Comparison of ENCODE assay signal across 1 cellular context in the genomic region with DNA sequence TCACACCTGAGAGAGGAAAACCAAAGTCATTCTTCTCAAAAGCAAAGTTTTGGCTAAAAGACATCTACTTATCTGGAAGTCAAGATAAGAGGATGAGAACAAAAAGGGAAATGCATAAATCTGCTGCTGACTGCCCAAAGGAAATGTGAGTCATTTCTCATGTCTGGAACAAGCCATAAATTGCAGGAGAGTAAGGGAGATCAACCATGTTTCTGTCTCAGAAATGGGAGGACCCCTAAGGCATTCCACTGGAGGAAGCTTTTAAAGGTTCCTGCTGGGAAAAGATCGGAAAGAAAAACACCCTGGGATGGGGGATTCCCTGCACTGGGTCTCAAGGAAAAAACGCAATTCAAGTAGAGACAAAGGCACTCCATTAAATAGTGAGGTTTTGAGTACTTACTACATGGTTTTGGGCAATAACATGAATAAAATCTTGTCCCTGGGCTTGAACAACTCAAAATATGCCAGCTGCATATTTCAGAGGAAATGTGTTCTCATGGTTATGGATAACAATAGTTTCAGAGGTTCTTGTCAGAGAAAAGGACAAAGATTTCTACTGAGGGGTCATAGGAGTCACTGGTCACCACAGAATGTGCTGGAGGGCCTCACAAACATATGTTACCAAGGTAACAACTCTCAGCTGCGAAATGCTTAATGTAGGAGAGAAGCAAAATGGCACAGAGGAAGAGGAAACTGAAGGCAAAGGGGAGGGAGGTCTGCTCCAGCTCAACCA.
TF ChIP-seq lines count a peak whose summit lies in the region.

No MANE protein-coding gene starts in this region.

TF ChIP-seq in SK-N-SH treated with all-trans-retinoic acid at 6 μM for 48 hours, 23 proteins besides CTCF, POLR2A, EP300 and RAD21 (continued from another document):
- TF ChIP-seq, protein P1, sequence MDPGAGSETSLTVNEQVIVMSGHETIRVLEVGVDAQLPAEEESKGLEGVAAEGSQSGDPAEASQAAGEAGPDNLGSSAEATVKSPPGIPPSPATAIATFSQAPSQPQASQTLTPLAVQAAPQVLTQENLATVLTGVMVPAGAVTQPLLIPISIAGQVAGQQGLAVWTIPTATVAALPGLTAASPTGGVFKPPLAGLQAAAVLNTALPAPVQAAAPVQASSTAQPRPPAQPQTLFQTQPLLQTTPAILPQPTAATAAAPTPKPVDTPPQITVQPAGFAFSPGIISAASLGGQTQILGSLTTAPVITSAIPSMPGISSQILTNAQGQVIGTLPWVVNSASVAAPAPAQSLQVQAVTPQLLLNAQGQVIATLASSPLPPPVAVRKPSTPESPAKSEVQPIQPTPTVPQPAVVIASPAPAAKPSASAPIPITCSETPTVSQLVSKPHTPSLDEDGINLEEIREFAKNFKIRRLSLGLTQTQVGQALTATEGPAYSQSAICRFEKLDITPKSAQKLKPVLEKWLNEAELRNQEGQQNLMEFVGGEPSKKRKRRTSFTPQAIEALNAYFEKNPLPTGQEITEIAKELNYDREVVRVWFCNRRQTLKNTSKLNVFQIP (CRISPR knock-in tag; IDR thresholded peaks at IDR 0.05; ENCODE audit: borderline replicate concordance, low read depth), result no peak
- TF ChIP-seq CSDC2 (CRISPR knock-in tag; IDR thresholded peaks at IDR 0.05) (no peak), SNAI2 (CRISPR knock-in tag; IDR thresholded peaks at IDR 0.05) (no peak), ESRRG (CRISPR knock-in tag; IDR thresholded peaks at IDR 0.05) (no peak), ZNF70 (CRISPR knock-in tag; IDR thresholded peaks at IDR 0.05) (no peak), ISL1 (CRISPR knock-in tag; IDR thresholded peaks at IDR 0.05) (no peak), ZFP3 (CRISPR knock-in tag; IDR thresholded peaks at IDR 0.05) (no peak)
- TF ChIP-seq, protein P2, sequence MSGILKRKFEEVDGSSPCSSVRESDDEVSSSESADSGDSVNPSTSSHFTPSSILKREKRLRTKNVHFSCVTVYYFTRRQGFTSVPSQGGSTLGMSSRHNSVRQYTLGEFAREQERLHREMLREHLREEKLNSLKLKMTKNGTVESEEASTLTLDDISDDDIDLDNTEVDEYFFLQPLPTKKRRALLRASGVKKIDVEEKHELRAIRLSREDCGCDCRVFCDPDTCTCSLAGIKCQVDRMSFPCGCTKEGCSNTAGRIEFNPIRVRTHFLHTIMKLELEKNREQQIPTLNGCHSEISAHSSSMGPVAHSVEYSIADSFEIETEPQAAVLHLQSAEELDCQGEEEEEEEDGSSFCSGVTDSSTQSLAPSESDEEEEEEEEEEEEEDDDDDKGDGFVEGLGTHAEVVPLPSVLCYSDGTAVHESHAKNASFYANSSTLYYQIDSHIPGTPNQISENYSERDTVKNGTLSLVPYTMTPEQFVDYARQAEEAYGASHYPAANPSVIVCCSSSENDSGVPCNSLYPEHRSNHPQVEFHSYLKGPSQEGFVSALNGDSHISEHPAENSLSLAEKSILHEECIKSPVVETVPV (CRISPR knock-in tag; IDR thresholded peaks at IDR 0.05), result no peak
- TF ChIP-seq, protein P3, sequence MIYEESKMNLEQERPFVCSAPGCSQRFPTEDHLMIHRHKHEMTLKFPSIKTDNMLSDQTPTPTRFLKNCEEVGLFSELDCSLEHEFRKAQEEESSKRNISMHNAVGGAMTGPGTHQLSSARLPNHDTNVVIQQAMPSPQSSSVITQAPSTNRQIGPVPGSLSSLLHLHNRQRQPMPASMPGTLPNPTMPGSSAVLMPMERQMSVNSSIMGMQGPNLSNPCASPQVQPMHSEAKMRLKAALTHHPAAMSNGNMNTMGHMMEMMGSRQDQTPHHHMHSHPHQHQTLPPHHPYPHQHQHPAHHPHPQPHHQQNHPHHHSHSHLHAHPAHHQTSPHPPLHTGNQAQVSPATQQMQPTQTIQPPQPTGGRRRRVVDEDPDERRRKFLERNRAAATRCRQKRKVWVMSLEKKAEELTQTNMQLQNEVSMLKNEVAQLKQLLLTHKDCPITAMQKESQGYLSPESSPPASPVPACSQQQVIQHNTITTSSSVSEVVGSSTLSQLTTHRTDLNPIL (CRISPR knock-in tag; IDR thresholded peaks at IDR 0.05; ENCODE audit: low read depth), result no peak
- TF ChIP-seq, protein P4, sequence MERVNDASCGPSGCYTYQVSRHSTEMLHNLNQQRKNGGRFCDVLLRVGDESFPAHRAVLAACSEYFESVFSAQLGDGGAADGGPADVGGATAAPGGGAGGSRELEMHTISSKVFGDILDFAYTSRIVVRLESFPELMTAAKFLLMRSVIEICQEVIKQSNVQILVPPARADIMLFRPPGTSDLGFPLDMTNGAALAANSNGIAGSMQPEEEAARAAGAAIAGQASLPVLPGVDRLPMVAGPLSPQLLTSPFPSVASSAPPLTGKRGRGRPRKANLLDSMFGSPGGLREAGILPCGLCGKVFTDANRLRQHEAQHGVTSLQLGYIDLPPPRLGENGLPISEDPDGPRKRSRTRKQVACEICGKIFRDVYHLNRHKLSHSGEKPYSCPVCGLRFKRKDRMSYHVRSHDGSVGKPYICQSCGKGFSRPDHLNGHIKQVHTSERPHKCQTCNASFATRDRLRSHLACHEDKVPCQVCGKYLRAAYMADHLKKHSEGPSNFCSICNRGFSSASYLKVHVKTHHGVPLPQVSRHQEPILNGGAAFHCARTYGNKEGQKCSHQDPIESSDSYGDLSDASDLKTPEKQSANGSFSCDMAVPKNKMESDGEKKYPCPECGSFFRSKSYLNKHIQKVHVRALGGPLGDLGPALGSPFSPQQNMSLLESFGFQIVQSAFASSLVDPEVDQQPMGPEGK (CRISPR knock-in tag; IDR thresholded peaks at IDR 0.05; ENCODE audit: borderline replicate concordance), result no peak
